In genomic region chr1:36084502-36085115, GRCh38 we compare ENCODE assay signal across 8 cellular contexts. TPM values are rescaled to one million over a fixed set of nuclear protein-coding genes. Genes with fewer than 3 reads are reported as not detected.
DNase-seq lines count a peak whose midpoint lies in the region; ATAC-seq, FAIRE-seq and TF ChIP-seq lines count a peak whose summit lies in the region.

No MANE protein-coding gene starts in this region.

- H3K4me1 ChIP-seq in HUES48 (ENCODE audit: control insufficient read depth, insufficient read depth, low read length) (peaks cover 3% of the 10 kb centered on the region; the same call in 1 of the 2 replicates), keratinocyte (ENCODE audit: control insufficient read depth, extremely low read depth, insufficient read depth, low read length) (peaks cover 32% of the 10 kb centered on the region)

- peaks cover 4% of the 10 kb centered on the region for H3K36me3 Mint-ChIP-seq in activated naive CD8-positive, alpha-beta T cell treated with anti-CD3 and anti-CD28 coated beads, Interleukin-2, amount 50 U/mL, for 24 hours (ENCODE audit: low read depth)

- no peak for ATAC-seq in activated naive CD8-positive, alpha-beta T cell treated with anti-CD3 and anti-CD28 coated beads, Interleukin-2, amount 50 U/mL, for 24 hours
- no peak for ATAC-seq in HG02840 (IDR thresholded peaks at IDR 0.05; ENCODE audit: low FRiP score, unreplicated experiment)
- no peak for ATAC-seq in activated CD4-positive, CD25-positive, alpha-beta regulatory T cell treated with anti-CD3 and anti-CD28 coated beads, Interleukin-2, amount 50 U/mL, for 24 hours

- H3K4me3 Mint-ChIP-seq in activated naive CD8-positive, alpha-beta T cell treated with anti-CD3 and anti-CD28 coated beads, Interleukin-2, amount 50 U/mL, for 24 hours: peak overlapping the region; percentile 34

- no peaks in the 10 kb centered on the region for H3K36me3 ChIP-seq in HUES48 (ENCODE audit: control insufficient read depth, insufficient read depth, low read length)
- peaks cover 0 to 4% of the 10 kb centered on the region in 2 experiments for H3K36me3 ChIP-seq in keratinocyte (ENCODE audit: control insufficient read depth in 2 of 2, extremely low read depth in 1 of 2, insufficient read depth in 2 of 2, low read length in 2 of 2)

- no peaks in the 10 kb centered on the region for H4K20me1 ChIP-seq in keratinocyte (ENCODE audit: control insufficient read depth, extremely low read depth, insufficient read depth, low read length)

- TF ChIP-seq POLR2A in GM12892 (IDR thresholded peaks at IDR 0.05; ENCODE audit: low read depth, low read length): no peak

- H3K4me3 ChIP-seq in HUES48 (ENCODE audit: low read depth, low read length): peak overlapping the region; percentile 66
- H3K4me3 ChIP-seq in keratinocyte (ENCODE audit: control insufficient read depth in 2 of 3, extremely low read depth in 1 of 3, insufficient read depth in 2 of 3, low read depth in 1 of 3, low read length in 3 of 3): peak overlapping the region in 1 of 3 experiments; percentile 46
- peak overlapping the region; percentile 9 to 50 (median 32) for H3K4me3 ChIP-seq in skin epidermis

- no peak overlapping the region for H3K9ac ChIP-seq in HUES48 (ENCODE audit: low read depth, low read length)
- H3K9ac ChIP-seq in keratinocyte (ENCODE audit: control insufficient read depth, extremely low read depth, insufficient read depth, low read length): peak overlapping the region; percentile 44

- FAIRE-seq in keratinocyte (lab: Jason Lieb, UNC) (no peak), GM12892 (lab: Jason Lieb, UNC) (no peak)

- H3K27me3 ChIP-seq in HUES48 (ENCODE audit: control insufficient read depth, insufficient read depth, low read length) (no peaks in the 10 kb centered on the region; the same call in 1 of the 2 replicates), keratinocyte (ENCODE audit: control insufficient read depth, extremely low read depth, insufficient read depth, low read length) (no peaks in the 10 kb centered on the region)

- H3K4me2 ChIP-seq in keratinocyte (ENCODE audit: control insufficient read depth, extremely low read depth, insufficient read depth, low read depth, low read length): peak overlapping the region; percentile 70

- H2AFZ ChIP-seq in keratinocyte (ENCODE audit: control insufficient read depth, low read length): peak overlapping the region; percentile 63

- dilution Hi-C loops in keratinocyte (cut with MboI; ENCODE audit: extremely low pct_ligation_motif_present, low sequenced_read_pairs): no loop called here

- peaks cover 9% of the 10 kb centered on the region for H3K79me2 ChIP-seq in keratinocyte (ENCODE audit: control insufficient read depth, insufficient read depth, low read length)

- no peak for TF ChIP-seq CTCF in keratinocyte (optimal IDR thresholded peaks at IDR 0.05 in 1 of 3, IDR thresholded peaks at IDR 0.05 in 1 of 3, conservative IDR thresholded peaks at IDR 0.05 in 1 of 3; ENCODE audit: extremely low read depth in 1 of 3, insufficient read depth in 2 of 3, low read length in 3 of 3)

- peaks cover 8% of the 10 kb centered on the region for H3K4me1 Mint-ChIP-seq in activated naive CD8-positive, alpha-beta T cell treated with anti-CD3 and anti-CD28 coated beads, Interleukin-2, amount 50 U/mL, for 24 hours

- peak overlapping the region; percentile 35 for H3K27ac ChIP-seq in HUES48 (ENCODE audit: low read depth, low read length)
- no peak overlapping the region for H3K27ac ChIP-seq in keratinocyte (ENCODE audit: control insufficient read depth, insufficient read depth, low read length)
- H3K27ac ChIP-seq in skin epidermis: peak overlapping the region in 10 of 21 experiments; percentile 6 to 73 (median 40)

- H3K27ac Mint-ChIP-seq in activated naive CD8-positive, alpha-beta T cell treated with anti-CD3 and anti-CD28 coated beads, Interleukin-2, amount 50 U/mL, for 24 hours: no peak overlapping the region

- DNase-seq in activated naive CD8-positive, alpha-beta T cell treated with anti-CD3 and anti-CD28 coated beads, Interleukin-2, amount 50 U/mL, for 24 hours: no peak
- DNase-seq in keratinocyte (ENCODE audit: low read depth, low spot score): no peak
- DNase-seq in GM12892 (ENCODE audit: insufficient read length): no peak
- no peak for DNase-seq in NCI-H1930 (lab: John Stamatoyannopoulos, UW)

- peaks cover 35% of the 10 kb centered on the region for H3K27me3 Mint-ChIP-seq in activated naive CD8-positive, alpha-beta T cell treated with anti-CD3 and anti-CD28 coated beads, Interleukin-2, amount 50 U/mL, for 24 hours

- H3K9me3 Mint-ChIP-seq in activated naive CD8-positive, alpha-beta T cell treated with anti-CD3 and anti-CD28 coated beads, Interleukin-2, amount 50 U/mL, for 24 hours: no peaks in the 10 kb centered on the region

- no peaks in the 10 kb centered on the region for H3K9me1 ChIP-seq in keratinocyte (ENCODE audit: control insufficient read depth, extremely low read depth, insufficient read depth, low read length)

- H3K9me3 ChIP-seq in HUES48 (ENCODE audit: control insufficient read depth, insufficient read depth, low read length) (no peaks in the 10 kb centered on the region), keratinocyte (ENCODE audit: control insufficient read depth, low read depth, low read length) (no peaks in the 10 kb centered on the region)

RNA-seq across cellular contexts. Expression of gene TEKT2, which starts 0.7 kb away (rescaled TPM):
- polyA plus RNA-seq in keratinocyte: 0.02 to 0.13 TPM (median 0.03 TPM) in 3 replicates
- not detected for polyA plus RNA-seq in keratinocyte (2011; ENCODE audit: low read depth)
- 0.06 TPM in 1 of 2 replicates, not detected in the other for polyA plus RNA-seq in keratinocyte (2011; cell fraction: cytosol; rRNA removed)
- polyA plus RNA-seq in keratinocyte (2011; cell fraction: nucleus; rRNA removed): 0.14 and 0.33 TPM in 2 replicates
- polyA plus RNA-seq in keratinocyte (2012; ENCODE audit: low replicate concordance): 0.14 TPM in 1 of 2 replicates, not detected in the other
- 0.29 TPM in 1 of 3 replicates, not detected in the others for polyA minus RNA-seq in keratinocyte
- not detected for polyA minus RNA-seq in keratinocyte (2011; cell fraction: cytosol; rRNA and poly(A)+ RNA removed)
- polyA minus RNA-seq in keratinocyte (2011; cell fraction: nucleus; rRNA and poly(A)+ RNA removed): not detected in 2 replicates
- 0.17 TPM for polyA plus RNA-seq in GM12892 (2012; ENCODE audit: missing spikeins)

RNA-seq across cellular contexts. Expression of gene ADPRS, which starts 4.1 kb away (rescaled TPM):
- 33.1 to 47.6 TPM (median 42.6 TPM) in 3 replicates for polyA plus RNA-seq in keratinocyte
- polyA plus RNA-seq in keratinocyte (2011; ENCODE audit: low read depth): 15.2 TPM
- polyA plus RNA-seq in keratinocyte (2011; cell fraction: cytosol; rRNA removed): 30.2 and 35.9 TPM in 2 replicates
- 33.6 and 38.0 TPM in 2 replicates for polyA plus RNA-seq in keratinocyte (2011; cell fraction: nucleus; rRNA removed)
- polyA plus RNA-seq in keratinocyte (2012; ENCODE audit: low replicate concordance): 32.2 and 40.8 TPM in 2 replicates
- 20.9 to 33.1 TPM (median 30.5 TPM) in 3 replicates for polyA minus RNA-seq in keratinocyte
- 25.3 TPM for polyA minus RNA-seq in keratinocyte (2011; cell fraction: cytosol; rRNA and poly(A)+ RNA removed)
- polyA minus RNA-seq in keratinocyte (2011; cell fraction: nucleus; rRNA and poly(A)+ RNA removed): 12.9 and 13.8 TPM in 2 replicates
- polyA plus RNA-seq in GM12892 (2012; ENCODE audit: missing spikeins): 36.6 TPM

RNA-seq across cellular contexts. Expression of gene COL8A2, which starts 40.4 kb away (rescaled TPM):
- polyA plus RNA-seq in keratinocyte: 0.09 to 0.28 TPM (median 0.23 TPM) in 3 replicates
- polyA plus RNA-seq in keratinocyte (2011; ENCODE audit: low read depth): 0.06 TPM
- polyA plus RNA-seq in keratinocyte (2011; cell fraction: cytosol; rRNA removed): 0.05 and 0.06 TPM in 2 replicates
- polyA plus RNA-seq in keratinocyte (2011; cell fraction: nucleus; rRNA removed): 0.38 and 0.63 TPM in 2 replicates
- polyA plus RNA-seq in keratinocyte (2012; ENCODE audit: low replicate concordance): 0.18 and 0.39 TPM in 2 replicates
- 0.06 to 1.1 TPM (median 0.30 TPM) in 3 replicates for polyA minus RNA-seq in keratinocyte
- not detected for polyA minus RNA-seq in keratinocyte (2011; cell fraction: cytosol; rRNA and poly(A)+ RNA removed)
- 0.53 and 0.54 TPM in 2 replicates for polyA minus RNA-seq in keratinocyte (2011; cell fraction: nucleus; rRNA and poly(A)+ RNA removed)
- polyA plus RNA-seq in GM12892 (2012; ENCODE audit: missing spikeins): 0.15 TPM
